In the genomic region with DNA sequence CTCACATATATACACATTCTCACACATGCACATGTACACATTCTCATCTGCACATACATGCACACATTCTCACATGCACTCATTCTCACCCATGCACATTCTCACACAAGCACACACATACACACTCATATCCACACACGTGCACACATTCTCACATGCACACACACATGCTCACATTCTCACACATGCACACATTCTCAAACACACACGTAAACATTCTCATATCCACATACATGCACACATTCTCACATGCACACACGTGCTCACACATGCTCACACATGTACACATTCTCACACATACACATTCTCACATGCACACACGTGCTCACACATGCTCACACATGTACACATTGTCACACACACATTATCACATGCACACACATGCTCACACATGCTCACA, we compare ENCODE assay signal across 30 cellular contexts.
"Had no signal": no experiment of that assay in that cellular context is flagged by ENCODE, and none has a peak within 500 bp of the region (broad histone marks: within the 10 kb centered on the region; RNA-seq: fewer than 3 reads in every experiment).

No MANE protein-coding gene starts in this region.

- H3K27ac Mint-ChIP-seq: activated naive CD4-positive, alpha-beta T cell treated with anti-CD3 and anti-CD28 coated beads for 36 hours; activated naive CD8-positive, alpha-beta T cell treated with anti-CD3 and anti-CD28 coated beads for 36 hours; natural killer cell; stimulated activated memory B cell treated with anti-CD40 and anti-IgM and Interleukin-4, amounts not matched to agents 10 μg/mL and 1 μg/mL and 100 μg/mL, for 72 hours; T-cell had no signal

- H3K27ac ChIP-seq: adrenal gland, gastroesophageal sphincter, heart left ventricle, left lung, lower lobe of right lung, pancreas, prostate gland, sigmoid colon, upper lobe of left lung had no signal

- H3K4me1 Mint-ChIP-seq: activated naive CD8-positive, alpha-beta T cell treated with anti-CD3 and anti-CD28 coated beads for 36 hours; stimulated activated memory B cell treated with anti-CD40 and anti-IgM and Interleukin-4, amounts not matched to agents 10 μg/mL and 1 μg/mL and 100 μg/mL, for 72 hours; stimulated activated naive CD8-positive, alpha-beta T cell treated with anti-CD3 and anti-CD28 coated beads, Interleukin-15, amount 100 ng/mL, for 72 hours; T-cell had no signal

- H3K36me3 Mint-ChIP-seq: natural killer cell; stimulated activated memory B cell treated with anti-CD40 and anti-IgM and Interleukin-4, amounts not matched to agents 10 μg/mL and 1 μg/mL and 100 μg/mL, for 72 hours; T-cell had no signal

- H3K4me1 ChIP-seq: adrenal gland, gastroesophageal sphincter, heart left ventricle, left lung, lower lobe of right lung, pancreas, prostate gland, sigmoid colon, upper lobe of left lung had no signal

- H3K4me3 Mint-ChIP-seq: activated naive CD4-positive, alpha-beta T cell treated with anti-CD3 and anti-CD28 coated beads for 36 hours; activated naive CD8-positive, alpha-beta T cell treated with anti-CD3 and anti-CD28 coated beads for 36 hours; natural killer cell; stimulated activated memory B cell treated with anti-CD40 and anti-IgM and Interleukin-4, amounts not matched to agents 10 μg/mL and 1 μg/mL and 100 μg/mL, for 72 hours; stimulated activated naive CD8-positive, alpha-beta T cell treated with anti-CD3 and anti-CD28 coated beads, Interleukin-15, amount 100 ng/mL, for 72 hours; T-cell had no signal

- ATAC-seq: gastroesophageal sphincter; left lung; natural killer cell; pancreas; stimulated activated memory B cell treated with anti-CD40 and anti-IgM and Interleukin-4, amounts not matched to agents 10 μg/mL and 1 μg/mL and 100 μg/mL, for 72 hours; stimulated activated naive CD8-positive, alpha-beta T cell treated with anti-CD3 and anti-CD28 coated beads, Interleukin-15, amount 100 ng/mL, for 72 hours; T-cell had no signal

- H3K4me3 ChIP-seq: adrenal gland, gastroesophageal sphincter, heart left ventricle, left lung, lower lobe of right lung, pancreas, prostate gland, sigmoid colon, upper lobe of left lung had no signal

- H3K36me3 ChIP-seq: adrenal gland, gastroesophageal sphincter, heart left ventricle, left lung, lower lobe of right lung, pancreas, prostate gland, sigmoid colon, upper lobe of left lung had no signal

- H3K27me3 Mint-ChIP-seq: stimulated activated memory B cell treated with anti-CD40 and anti-IgM and Interleukin-4, amounts not matched to agents 10 μg/mL and 1 μg/mL and 100 μg/mL, for 72 hours had no signal

- DNase-seq: activated CD4-positive, alpha-beta T cell treated with anti-CD3 and anti-CD28 coated beads for 4 hours; activated CD4-positive, alpha-beta T cell treated with anti-CD3 and anti-CD28 coated beads, Interleukin-2, amount 50 U/mL, for 4 hours; activated CD8-positive, alpha-beta memory T cell treated with anti-CD3 and anti-CD28 coated beads for 24 hours; activated effector memory CD4-positive, alpha-beta T cell treated with Interleukin-2 at 50 U/mL for 16 hours; activated naive CD4-positive, alpha-beta T cell treated with anti-CD3 and anti-CD28 coated beads for 36 hours; activated naive CD8-positive, alpha-beta T cell treated with anti-CD3 and anti-CD28 coated beads for 36 hours; adrenal gland; aorta; caudate nucleus; cortex of kidney; heart left ventricle; left lung; lower lobe of right lung; mesenchymal stem cell; natural killer cell; pancreas; retina; sigmoid colon; small intestine; stimulated activated CD4-positive, alpha-beta T cell treated with anti-CD3 and anti-CD28 coated beads, Interleukin-1b, Interleukin-23, amount 100 ng/mL, for 48 hours; stimulated activated CD4-positive, alpha-beta T cell treated with anti-CD3 and anti-CD28 coated beads, Interleukin-4, amount 100 ng/mL, for 4 hours; stimulated activated CD8-positive, alpha-beta memory T cell treated with anti-CD3 and anti-CD28 coated beads, Interleukin-4, amount 100 ng/mL, for 48 hours; stimulated activated naive CD8-positive, alpha-beta T cell treated with anti-CD3 and anti-CD28 coated beads, Interleukin-15, amount 100 ng/mL, for 72 hours; substantia nigra; T-cell; upper lobe of left lung had no signal

- FAIRE-seq: islet of Langerhans, pancreas, small intestine had no signal

- H3K27me3 ChIP-seq: adrenal gland, pancreas, upper lobe of left lung had no signal

- H3K9me3 ChIP-seq: adrenal gland, gastroesophageal sphincter, lower lobe of right lung, pancreas, prostate gland, upper lobe of left lung had no signal
